ENCODE assay signal across 8 cellular contexts in the genomic region with DNA sequence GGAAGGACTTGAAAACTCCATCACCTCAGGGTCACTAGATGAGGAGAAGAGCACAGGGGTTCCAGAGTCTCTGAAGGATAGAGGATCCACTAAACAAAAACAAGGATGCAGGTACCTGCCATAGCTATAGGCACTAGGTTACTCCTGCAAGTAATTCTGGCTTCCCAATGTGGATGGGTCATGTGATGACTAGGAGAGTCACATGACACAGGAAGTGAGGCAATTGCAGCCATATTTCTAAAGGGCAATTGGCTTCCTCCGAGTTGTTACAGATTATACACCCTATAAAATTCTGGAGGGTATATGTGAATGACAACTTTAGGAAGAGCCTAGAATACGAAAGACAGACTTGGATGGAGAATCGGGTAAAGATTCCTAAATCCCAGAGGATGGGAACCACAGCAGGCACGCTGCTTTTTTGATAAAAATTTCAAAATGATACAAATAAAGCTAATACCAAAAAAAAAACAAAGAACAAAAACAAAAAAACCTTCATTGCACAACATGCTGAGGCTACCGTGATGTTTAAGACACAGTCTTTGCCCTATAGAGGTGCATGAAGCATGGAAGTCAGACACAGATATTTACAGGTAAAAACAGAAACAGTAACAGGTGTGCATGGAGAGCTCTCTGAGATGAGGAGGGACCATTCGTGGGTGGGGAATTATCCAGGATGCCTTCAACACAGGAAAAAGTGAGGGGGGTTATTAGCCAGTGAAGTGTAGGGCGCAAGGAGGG. TPM values are rescaled to one million over a fixed set of nuclear protein-coding genes. Genes with fewer than 3 reads are reported as not detected.
A peak's percentile ranks its signal among the peaks of the same experiment; 100 is the strongest.
DNase-seq lines count a peak whose midpoint lies in the region; ATAC-seq and TF ChIP-seq lines count a peak whose summit lies in the region.
"Had no signal": no experiment of that assay in that cellular context is flagged by ENCODE, and none has a peak within 500 bp of the region (broad histone marks: within the 10 kb centered on the region; RNA-seq: fewer than 3 reads in every experiment).

No MANE protein-coding gene starts in this region.

- H3K9ac ChIP-seq in MM.1S (ENCODE audit: low read length) (no peak overlapping the region), neuronal stem cell (ENCODE audit: low read depth, low read length, poor library complexity) (no peak overlapping the region)

- no peak for ATAC-seq in HG02840 (IDR thresholded peaks at IDR 0.05; ENCODE audit: low FRiP score, unreplicated experiment)
- ATAC-seq in GM19324 (IDR thresholded peaks at IDR 0.05; ENCODE audit: low FRiP score, unreplicated experiment): no peak

- no peaks in the 10 kb centered on the region for H3K27me3 ChIP-seq in MM.1S (replicated peaks; ENCODE audit: insufficient read depth, low read length)
- H3K27me3 ChIP-seq in neuronal stem cell (ENCODE audit: control insufficient read depth in 3 of 3, insufficient read depth in 3 of 3, low read depth in 1 of 3, low read length in 3 of 3): no peaks in the 10 kb centered on the region
- H3K27me3 ChIP-seq: SJSA1 had no signal

- no peak overlapping the region for H2BK120ac ChIP-seq in neuronal stem cell (ENCODE audit: low read depth, low read length)

- WGBS in neuronal stem cell (ENCODE audit: extremely low coverage in 2 of 2, insufficient read length in 2 of 2, insufficient replicate concordance in 1 of 2), 2 donors: no CpG with 5 or more reads among the region's 7 CpGs

- H3K9me3 ChIP-seq in MM.1S (replicated peaks; ENCODE audit: insufficient read depth, low read length) (no peaks in the 10 kb centered on the region), neuronal stem cell (replicated peaks in 1 of 2; ENCODE audit: control insufficient read depth in 2 of 2, insufficient read depth in 1 of 2, low read depth in 1 of 2, low read length in 2 of 2) (no peaks in the 10 kb centered on the region)
- H3K9me3 ChIP-seq: SJSA1 had no signal

- H3K79me2 ChIP-seq in MM.1S (ENCODE audit: low read length): no peaks in the 10 kb centered on the region

- H3K27ac ChIP-seq in MM.1S (ENCODE audit: low read length) (no peak overlapping the region), VCaP (peak overlapping the region; percentile 21; the same call in 1 of the 2 replicates), neuronal stem cell (replicated peaks; ENCODE audit: low read length) (no peak overlapping the region)
- H3K27ac ChIP-seq: SJSA1 had no signal

- H3K4me2 ChIP-seq in MM.1S (ENCODE audit: low read depth, low read length): peak overlapping the region; percentile 16; the same call in 1 of the 2 replicates
- H3K4me2 ChIP-seq in neuronal stem cell (ENCODE audit: insufficient read depth, low read length, poor library complexity, severe bottlenecking): peak overlapping the region; percentile 21

- H2BK5ac ChIP-seq in neuronal stem cell (ENCODE audit: low read length): no peak overlapping the region

- H4K91ac ChIP-seq in neuronal stem cell (ENCODE audit: low read depth, low read length, poor library complexity): no peak overlapping the region

- no peaks in the 10 kb centered on the region for H3K9me2 ChIP-seq in MM.1S (replicated peaks; ENCODE audit: insufficient read depth, low read length)

- H2BK15ac ChIP-seq in neuronal stem cell (ENCODE audit: low read length): no peak overlapping the region

- no peak overlapping the region for H3K14ac ChIP-seq in neuronal stem cell (ENCODE audit: low read length)

- no peaks in the 10 kb centered on the region for H3K79me1 ChIP-seq in neuronal stem cell (ENCODE audit: low read depth, low read length)

- H3K18ac ChIP-seq in neuronal stem cell (ENCODE audit: low read length): no peak overlapping the region

- no peak overlapping the region for H3K4ac ChIP-seq in neuronal stem cell (ENCODE audit: low read length)

- no peaks in the 10 kb centered on the region for H4K20me1 ChIP-seq in MM.1S (ENCODE audit: insufficient read depth, low read length)

- TF ChIP-seq CTCF in MM.1S (IDR thresholded peaks at IDR 0.05; ENCODE audit: low read length): no peak
- no peak for TF ChIP-seq CTCF in VCaP (conservative IDR thresholded peaks at IDR 0.05)
- no peak for TF ChIP-seq CTCF in fibroblast of pulmonary artery (IDR thresholded peaks at IDR 0.05; ENCODE audit: low read length, missing control alignments)

- H3K36me3 ChIP-seq in MM.1S (replicated peaks; ENCODE audit: insufficient read depth, low read length): no peaks in the 10 kb centered on the region
- peaks cover 4 to 46% of the 10 kb centered on the region in 2 donors for H3K36me3 ChIP-seq in neuronal stem cell (replicated peaks in 1 of 2; ENCODE audit: control insufficient read depth in 2 of 2, insufficient read depth in 2 of 2, low read length in 2 of 2)

- H2AFZ ChIP-seq in MM.1S (ENCODE audit: low read length) (peak overlapping the region; percentile 32), neuronal stem cell (ENCODE audit: low read length) (peak overlapping the region; percentile 46)

- H3K4me3 ChIP-seq in MM.1S (ENCODE audit: low read length) (no peak overlapping the region), fibroblast of pulmonary artery (replicated peaks; ENCODE audit: low read depth, low read length) (peak overlapping the region; percentile 27), neuronal stem cell (ENCODE audit: low read length in 2 of 2) (no peak overlapping the region)
- H3K4me3 ChIP-seq: SJSA1 had no signal

- H2BK12ac ChIP-seq in neuronal stem cell (ENCODE audit: low read length): no peak overlapping the region

- H3K23ac ChIP-seq in neuronal stem cell (ENCODE audit: low read depth, low read length, poor library complexity): no peak overlapping the region

- H4K8ac ChIP-seq in neuronal stem cell (ENCODE audit: low read depth, low read length): no peak overlapping the region

- 0 out of 2 replicates have a peak, but pooled peaks cover 6% of the 10 kb centered on the region for H3F3A ChIP-seq in MM.1S (ENCODE audit: insufficient read depth, low read length)

- H3K4me1 ChIP-seq in MM.1S (ENCODE audit: low read length): peaks cover 6% of the 10 kb centered on the region; the same call in 1 of the 2 replicates
- H3K4me1 ChIP-seq in neuronal stem cell (ENCODE audit: control insufficient read depth in 2 of 2, insufficient read depth in 1 of 2, low read depth in 1 of 2, low read length in 2 of 2): peaks cover 0 to 1% of the 10 kb centered on the region in 2 donors

- DNase-seq in ELF-1 (ENCODE audit: low read depth, low spot score) (peak; percentile 46), MM.1S (peak; percentile 42), fibroblast of pulmonary artery (ENCODE audit: low read depth) (peak; percentile 81), neuronal stem cell (ENCODE audit: low spot score) (no peak)

- H2AK5ac ChIP-seq in neuronal stem cell (ENCODE audit: low read depth, low read length): no peak overlapping the region

RNA-seq across cellular contexts. Expression of a gene that starts 10.5 kb away (rescaled TPM):
- polyA plus RNA-seq in neuronal stem cell (2013, experiment 1 of 2): 28.8 TPM
- polyA plus RNA-seq in neuronal stem cell (2013, experiment 2 of 2): 29.5 TPM

RNA-seq across cellular contexts. Expression of a gene that starts 11.3 kb away (rescaled TPM):
- polyA plus RNA-seq in neuronal stem cell (2013, experiment 1 of 2): 25.0 TPM
- 25.1 TPM for polyA plus RNA-seq in neuronal stem cell (2013, experiment 2 of 2)

RNA-seq across cellular contexts. Expression of a gene that starts 36.3 kb away (rescaled TPM):
- polyA plus RNA-seq in neuronal stem cell (2013, experiment 1 of 2): 55.8 TPM
- polyA plus RNA-seq in neuronal stem cell (2013, experiment 2 of 2): 56.4 TPM

RNA-seq across cellular contexts. Expression of a gene that starts 43.1 kb away (rescaled TPM):
- 59.0 TPM for polyA plus RNA-seq in neuronal stem cell (2013, experiment 1 of 2)
- polyA plus RNA-seq in neuronal stem cell (2013, experiment 2 of 2): 58.9 TPM

RNA-seq across cellular contexts. Expression of a gene that starts 45.4 kb away (rescaled TPM):
- polyA plus RNA-seq in neuronal stem cell (2013, experiment 1 of 2): 7.5 TPM
- polyA plus RNA-seq in neuronal stem cell (2013, experiment 2 of 2): 7.4 TPM
